ENCODE assay signal across 18 cellular contexts in genomic region chr7:7522421-7522820, GRCh38. TPM values are rescaled to one million over a fixed set of nuclear protein-coding genes. Genes with fewer than 3 reads are reported as not detected.
"Had no signal": no experiment of that assay in that cellular context is flagged by ENCODE, and none has a peak within 500 bp of the region (broad histone marks: within the 10 kb centered on the region; RNA-seq: fewer than 3 reads in every experiment).

No MANE protein-coding gene starts in this region.

- H3K9ac ChIP-seq: KMS-11 had no signal

- H3K4me3 ChIP-seq: ascending aorta had no signal

- H3K27ac ChIP-seq: ascending aorta, KMS-11 had no signal

- H3K27me3 ChIP-seq: ascending aorta had no signal

- H3K9me3 ChIP-seq: ascending aorta had no signal

- DNase-seq: activated CD4-positive, alpha-beta T cell treated with anti-CD3 and anti-CD28 coated beads for 4 hours; activated CD8-positive, alpha-beta memory T cell treated with anti-CD3 and anti-CD28 coated beads, Interleukin-2, amount 50 U/mL, for 4 hours; activated CD8-positive, alpha-beta T cell treated with anti-CD3 and anti-CD28 coated beads for 36 hours; activated effector memory CD4-positive, alpha-beta T cell treated with Interleukin-2 at 50 U/mL for 16 hours; activated naive CD4-positive, alpha-beta T cell; amniotic stem cell; MM.1S; NCI-H1105; NCI-H1436 treated with DMSO at 0.1 percent for 48 hours; NCI-H187; NCI-H2081; NCI-H69; PC-3; SHP77 treated with DMSO at 0.1 percent for 48 hours had no signal

- H3K4me2 ChIP-seq: KMS-11 had no signal

- H3K4me1 ChIP-seq: ascending aorta had no signal

- H3K36me3 ChIP-seq: ascending aorta had no signal

- ATAC-seq: activated CD4-positive, CD25-positive, alpha-beta regulatory T cell treated with anti-CD3 and anti-CD28 coated beads, Interleukin-2, amount 50 U/mL, for 24 hours; activated CD8-positive, alpha-beta T cell treated with anti-CD3 and anti-CD28 coated beads for 36 hours; PC-3 had no signal

RNA-seq across cellular contexts. Expression of gene COL28A1, which starts 13.3 kb away (rescaled TPM):
- total RNA-seq: activated CD8-positive, alpha-beta T cell treated with anti-CD3 and anti-CD28 coated beads for 36 hours; activated T-helper 1 cell treated with anti-CD3 and anti-CD28 coated beads, Interleukin-12 subunit alpha, Interleukin-12 subunit beta, Interleukin-2, Interleukin-4 antibody, amounts not matched to agents 30 ng/mL and 10 ng/mL and 1 ng/mL, durations not matched to agents 14 hours and 24 hours and 36 hours had no signal
